8 cellular contexts compared by ENCODE assay signal in genomic region chr10:72354356-72355213, GRCh38. TPM values are rescaled to one million over a fixed set of nuclear protein-coding genes. Genes with fewer than 3 reads are reported as not detected.
A peak's percentile ranks its signal among the peaks of the same experiment; 100 is the strongest.
DNase-seq lines count a peak whose midpoint lies in the region; ATAC-seq and TF ChIP-seq lines count a peak whose summit lies in the region.

Gene DNAJB12 (minus strand): TSS chr10:72354919. CDS start chr10:72354897, 22 bp downstream.

- H3K27me3 ChIP-seq in uterus: no peaks in the 10 kb centered on the region

- TF ChIP-seq POLR2A in uterus (IDR thresholded peaks at IDR 0.05): peak in 1 of 2 donors; percentile 76

- H3K4me1 ChIP-seq in uterus: peaks cover 9 to 10% of the 10 kb centered on the region in 2 donors

- intact Hi-C loops in uterus (cut with DNase I; ENCODE audit: low total_unique reads): no loop called here

- DNase-seq in NCI-H2081 (lab: John Stamatoyannopoulos, UW) (peak; percentile 79 to 92), T-helper 9 cell (peak; percentile 84), astrocyte of the cerebellum (ENCODE audit: low read depth) (peak; percentile 92), hepatic stellate cell (ENCODE audit: low spot score) (peak; percentile 93), putamen (ENCODE audit: low spot score) (peak; percentile 93), uterus (peak; percentile 90 to 91)

- TF ChIP-seq CTCF in astrocyte of the cerebellum (IDR thresholded peaks at IDR 0.05; ENCODE audit: low read depth, low read length, missing control alignments): no peak
- TF ChIP-seq CTCF in uterus (IDR thresholded peaks at IDR 0.05): peak in 1 of 4 experiments; percentile 18

- peak within 1 kb of the TSS; percentile 93 to 98 for H3K27ac ChIP-seq in uterus

- no peaks in the 10 kb centered on the region for H3K36me3 ChIP-seq in uterus

- ATAC-seq in GM18511 (IDR thresholded peaks at IDR 0.05; ENCODE audit: unreplicated experiment) (peak; percentile 76), HG03025 (IDR thresholded peaks at IDR 0.05; ENCODE audit: low FRiP score, unreplicated experiment) (peak; percentile 70)

- H3K4me3 ChIP-seq in astrocyte of the cerebellum (ENCODE audit: low read depth, low read length) (peak within 1 kb of the TSS; percentile 73), uterus (peak within 1 kb of the TSS; percentile 63 to 82)

- no peaks in the 10 kb centered on the region for H3K9me3 ChIP-seq in uterus

- in situ Hi-C loops in astrocyte of the cerebellum (cut with HindIII; ENCODE audit: low sequenced_read_pairs): no loop called here

RNA-seq across cellular contexts. Expression of gene DNAJB12, which starts in this region (rescaled TPM):
- 10 to 100 TPM; 18.4 to 34.8 (median 22.7) TPM for total RNA-seq in uterus

Comparison
In these comparisons a context has a peak if more than half of its experiments do, and no peak if none do; other contexts are left out.
1. Peak in every context shown above with its lines: DNase-seq, ATAC-seq, H3K4me3 ChIP-seq and H3K27ac ChIP-seq.